1 cellular context compared by ENCODE assay signal in genomic region chr17:74770498-74771318, GRCh38.
TF ChIP-seq lines count a peak whose summit lies in the region.

No MANE protein-coding gene starts in this region.

TF ChIP-seq in K562, 482 proteins besides CTCF, POLR2A, EP300 and RAD21 (continues in another document):
- TF ChIP-seq ZNF76 (CRISPR knock-in tag; IDR thresholded peaks at IDR 0.05; ENCODE audit: borderline replicate concordance) (no peak), ZNF282 (CRISPR knock-in tag; IDR thresholded peaks at IDR 0.05) (no peak), ZNF436 (CRISPR knock-in tag; IDR thresholded peaks at IDR 0.05) (no peak), NR3C1 (CRISPR knock-in tag; IDR thresholded peaks at IDR 0.05) (no peak), ZFX (CRISPR knock-in tag; IDR thresholded peaks at IDR 0.05) (no peak), MNT (conservative IDR thresholded peaks at IDR 0.05) (no peak), TAL1 (IDR thresholded peaks at IDR 0.05) (no peak), BRD9 (IDR thresholded peaks at IDR 0.05; ENCODE audit: low read depth, partially characterized antibody) (no peak), ZNF277 (CRISPR knock-in tag; IDR thresholded peaks at IDR 0.05; ENCODE audit: borderline replicate concordance) (no peak), HINFP (tag; conservative IDR thresholded peaks at IDR 0.05; ENCODE audit: low read depth) (no peak), ID3 (CRISPR knock-in tag; IDR thresholded peaks at IDR 0.05) (no peak), ID3 (tag; IDR thresholded peaks at IDR 0.05) (no peak), SIN3B (IDR thresholded peaks at IDR 0.05; ENCODE audit: low read depth) (no peak), CXXC5 (CRISPR knock-in tag; IDR thresholded peaks at IDR 0.05) (no peak), IRF1 (CRISPR knock-in tag; IDR thresholded peaks at IDR 0.05; ENCODE audit: borderline replicate concordance) (no peak), CHD7 (IDR thresholded peaks at IDR 0.05; ENCODE audit: low read depth, low read length) (no peak), CSDE1 (IDR thresholded peaks at IDR 0.05) (no peak), BDP1 (IDR thresholded peaks at IDR 0.05; ENCODE audit: insufficient read depth, insufficient read length) (no peak), BCLAF1 (IDR thresholded peaks at IDR 0.05; ENCODE audit: borderline replicate concordance in 1 of 2, control insufficient read depth in 1 of 2, low read depth in 2 of 2, low read length in 1 of 2) (no peak), ZNF445 (CRISPR knock-in tag; IDR thresholded peaks at IDR 0.05; ENCODE audit: low read depth) (no peak), POLR2G (IDR thresholded peaks at IDR 0.05; ENCODE audit: low read depth, low read length) (peak; percentile 48), TCF7L2 (IDR thresholded peaks at IDR 0.05; ENCODE audit: low read depth, low read length) (no peak), HDAC3 (IDR thresholded peaks at IDR 0.05; ENCODE audit: borderline replicate concordance, partially characterized antibody) (no peak), CAMTA2 (CRISPR knock-in tag; conservative IDR thresholded peaks at IDR 0.05) (no peak), GATA2 (CRISPR knock-in tag; IDR thresholded peaks at IDR 0.05) (no peak), THRB (CRISPR knock-in tag; conservative IDR thresholded peaks at IDR 0.05) (no peak), PHB (CRISPR knock-in tag; IDR thresholded peaks at IDR 0.05) (no peak), CTBP1 (IDR thresholded peaks at IDR 0.05; ENCODE audit: borderline replicate concordance) (peak; percentile 41; the same call in 1 of the 2 replicates), TFE3 (CRISPR knock-in tag; IDR thresholded peaks at IDR 0.05) (no peak), SMAD4 (CRISPR knock-in tag; conservative IDR thresholded peaks at IDR 0.05) (no peak), LCOR (CRISPR knock-in tag; IDR thresholded peaks at IDR 0.05) (no peak), PTBP1 (IDR thresholded peaks at IDR 0.05; ENCODE audit: low read depth, low read length) (no peak), PHF21A (IDR thresholded peaks at IDR 0.05; ENCODE audit: borderline replicate concordance, low read depth) (no peak), ZNF212 (CRISPR knock-in tag; IDR thresholded peaks at IDR 0.05) (no peak), ZNF57 (CRISPR knock-in tag; IDR thresholded peaks at IDR 0.05) (no peak), KLF10 (CRISPR knock-in tag; IDR thresholded peaks at IDR 0.05) (no peak), KHSRP (IDR thresholded peaks at IDR 0.05) (no peak), CC2D1A (IDR thresholded peaks at IDR 0.05) (0 out of 2 replicates have a peak, but pooled peaks have one; percentile 13), TRIM28 (IDR thresholded peaks at IDR 0.05) (no peak), RFX1 (IDR thresholded peaks at IDR 0.05) (no peak)
